In genomic region chr10:102395677-102396197, GRCh38 we compare ENCODE assay signal across 8 cellular contexts. TPM values are rescaled to one million over a fixed set of nuclear protein-coding genes. Genes with fewer than 3 reads are reported as not detected.
DNase-seq lines count a peak whose midpoint lies in the region; ATAC-seq and TF ChIP-seq lines count a peak whose summit lies in the region.

Gene NFKB2, plus strand, starts transcription at chr10:102395705. Its CDS starts 255 bp downstream, at chr10:102395960.

- no peak within 1 kb of the TSS for H3K9ac ChIP-seq in trophoblast cell (ENCODE audit: low read length)

- H3K36me3 Mint-ChIP-seq in T-helper 17 cell (ENCODE audit: low read depth), result peaks cover 7% of the 10 kb centered on the region

- no peaks in the 10 kb centered on the region for H3K27me3 ChIP-seq in foreskin keratinocyte
- no peaks in the 10 kb centered on the region for H3K27me3 ChIP-seq in trophoblast cell (ENCODE audit: insufficient read depth, low read length)

- peak within 1 kb of the TSS; percentile 13 for H3K4ac ChIP-seq in trophoblast cell (ENCODE audit: low read depth, low read length)

- peak within 1 kb of the TSS; percentile 4 for H4K8ac ChIP-seq in trophoblast cell (ENCODE audit: low read depth, low read length)

- peak within 1 kb of the TSS; percentile 95 for H3K4me3 Mint-ChIP-seq in T-helper 17 cell

- ATAC-seq in T-helper 17 cell (no peak), foreskin keratinocyte (no peak), HG03159 (IDR thresholded peaks at IDR 0.05; ENCODE audit: unreplicated experiment) (no peak)

- no peaks in the 10 kb centered on the region for H3K9me3 ChIP-seq in T-helper 17 cell (ENCODE audit: control insufficient read depth, low read length, poor library complexity, severe bottlenecking)
- H3K9me3 ChIP-seq in trophoblast cell (ENCODE audit: insufficient read depth, low read depth, low read length), result peaks cover 3% of the 10 kb centered on the region

- H3K79me1 ChIP-seq in trophoblast cell (ENCODE audit: low read length), result peaks cover 11% of the 10 kb centered on the region

- H3K4me1 Mint-ChIP-seq in T-helper 17 cell, result peaks cover 50% of the 10 kb centered on the region

- no peak for TF ChIP-seq CTCF in foreskin keratinocyte (conservative IDR thresholded peaks at IDR 0.05)

- peak within 1 kb of the TSS; percentile 74 for H3K4me2 ChIP-seq in trophoblast cell (ENCODE audit: low read length)

- H3K27me3 Mint-ChIP-seq in T-helper 17 cell, result no peaks in the 10 kb centered on the region

- H3K27ac Mint-ChIP-seq in T-helper 17 cell, result peak within 1 kb of the TSS; percentile 99

- peaks cover 19 to 25% of the 10 kb centered on the region in 2 experiments for H3K36me3 ChIP-seq in trophoblast cell (ENCODE audit: control insufficient read depth in 1 of 2, insufficient read depth in 2 of 2, low read length in 2 of 2)

- H2BK12ac ChIP-seq in trophoblast cell (ENCODE audit: low read length), result no peak within 1 kb of the TSS

- DNase-seq in T-helper 17 cell, result no peak
- DNase-seq in foreskin keratinocyte, result no peak
- no peak for DNase-seq in trophoblast cell
- no peak for DNase-seq in HuH-7 (ENCODE audit: low spot score)
- DNase-seq in cerebellar nuclear complex (lab: John Stamatoyannopoulos, UW), result no peak
- DNase-seq in stimulated activated CD4-positive, alpha-beta T cell treated with anti-CD3 and anti-CD28 coated beads, Interleukin-15, amount 100 ng/mL, for 24 hours, result no peak

- peak within 1 kb of the TSS; percentile 52 for H3K18ac ChIP-seq in trophoblast cell (ENCODE audit: low read length)

- peak within 1 kb of the TSS; percentile 58 for H2BK5ac ChIP-seq in trophoblast cell (ENCODE audit: low read depth, low read length, poor library complexity)

- peak within 1 kb of the TSS; percentile 49 for H2BK120ac ChIP-seq in trophoblast cell (ENCODE audit: insufficient read depth, low read length, poor library complexity)

- H3K4me1 ChIP-seq in foreskin keratinocyte (no peaks in the 10 kb centered on the region), trophoblast cell (ENCODE audit: control insufficient read depth in 1 of 2, insufficient read depth in 2 of 2, low read length in 2 of 2) (peaks cover 18 to 21% of the 10 kb centered on the region in 2 experiments)

- peak within 1 kb of the TSS; percentile 75 for H2AFZ ChIP-seq in trophoblast cell (ENCODE audit: insufficient read depth, low read length, poor library complexity)

- H3K23ac ChIP-seq in trophoblast cell (ENCODE audit: low read length), result no peak within 1 kb of the TSS

- H3K14ac ChIP-seq in trophoblast cell (ENCODE audit: low read length), result peak within 1 kb of the TSS; percentile 59

- peak within 1 kb of the TSS; percentile 45 for H2AK5ac ChIP-seq in trophoblast cell (ENCODE audit: low read length)

- peak within 1 kb of the TSS; percentile 28 for H4K12ac ChIP-seq in trophoblast cell (ENCODE audit: low read depth, low read length)

- TF ChIP-seq POLR2A in GM19193 (IDR thresholded peaks at IDR 0.05; ENCODE audit: extremely low read depth, insufficient read depth, insufficient read length), result peak; percentile 8

- H3K79me2 ChIP-seq in trophoblast cell (ENCODE audit: control insufficient read depth, insufficient read depth, low read length, poor library complexity), result peaks cover 6% of the 10 kb centered on the region

- peak within 1 kb of the TSS; percentile 49 for H4K91ac ChIP-seq in trophoblast cell (ENCODE audit: low read depth, low read length)

- WGBS in trophoblast cell (ENCODE audit: extremely low coverage, insufficient coverage, insufficient read length), result no CpG with 5 or more reads among the region's 21 CpGs

- peak within 1 kb of the TSS; percentile 74 for H3K4me3 ChIP-seq in trophoblast cell (ENCODE audit: low read depth, low read length)

- H3K27ac ChIP-seq in foreskin keratinocyte (peak within 1 kb of the TSS; percentile 97), trophoblast cell (ENCODE audit: low read depth, low read length) (peak within 1 kb of the TSS; percentile 23)

RNA-seq across cellular contexts. Expression of gene NFKB2, which starts in this region (rescaled TPM):
- total RNA-seq in T-helper 17 cell (100 to 1,000 TPM; 364 to 390 TPM), foreskin keratinocyte (35.5 and 40.2 TPM in 2 replicates)
- polyA plus RNA-seq in foreskin keratinocyte, result 33.3 and 34.9 TPM in 2 replicates
- 30.6 and 31.3 TPM in 2 replicates for polyA plus RNA-seq in trophoblast cell (2013)
